1 cellular context compared by ENCODE assay signal in the genomic region with DNA sequence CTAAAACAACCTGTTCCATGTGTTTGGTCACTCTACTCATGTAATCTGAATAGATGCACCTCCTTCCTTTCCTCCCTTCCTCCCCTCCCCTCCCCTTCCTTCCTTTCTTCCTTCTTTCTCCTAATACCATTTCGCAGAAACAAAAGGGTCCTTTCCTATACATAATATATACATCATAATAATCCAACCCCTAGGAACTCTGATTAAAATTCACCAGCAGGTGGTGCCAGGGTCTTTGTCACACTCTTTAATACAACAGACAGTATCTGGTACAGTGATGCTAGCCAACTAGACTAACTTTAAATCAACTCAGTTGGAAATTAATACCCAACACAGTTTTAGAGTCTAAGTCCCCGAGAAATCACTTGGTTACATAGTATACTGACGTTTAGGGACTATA.
A peak's percentile ranks its signal among the peaks of the same experiment; 100 is the strongest.
TF ChIP-seq lines count a peak whose summit lies in the region.

No MANE protein-coding gene starts in this region.

TF ChIP-seq in neural cell, 6 proteins besides CTCF, POLR2A, EP300 and RAD21 (continued from another document):
- TF ChIP-seq, protein P1, sequence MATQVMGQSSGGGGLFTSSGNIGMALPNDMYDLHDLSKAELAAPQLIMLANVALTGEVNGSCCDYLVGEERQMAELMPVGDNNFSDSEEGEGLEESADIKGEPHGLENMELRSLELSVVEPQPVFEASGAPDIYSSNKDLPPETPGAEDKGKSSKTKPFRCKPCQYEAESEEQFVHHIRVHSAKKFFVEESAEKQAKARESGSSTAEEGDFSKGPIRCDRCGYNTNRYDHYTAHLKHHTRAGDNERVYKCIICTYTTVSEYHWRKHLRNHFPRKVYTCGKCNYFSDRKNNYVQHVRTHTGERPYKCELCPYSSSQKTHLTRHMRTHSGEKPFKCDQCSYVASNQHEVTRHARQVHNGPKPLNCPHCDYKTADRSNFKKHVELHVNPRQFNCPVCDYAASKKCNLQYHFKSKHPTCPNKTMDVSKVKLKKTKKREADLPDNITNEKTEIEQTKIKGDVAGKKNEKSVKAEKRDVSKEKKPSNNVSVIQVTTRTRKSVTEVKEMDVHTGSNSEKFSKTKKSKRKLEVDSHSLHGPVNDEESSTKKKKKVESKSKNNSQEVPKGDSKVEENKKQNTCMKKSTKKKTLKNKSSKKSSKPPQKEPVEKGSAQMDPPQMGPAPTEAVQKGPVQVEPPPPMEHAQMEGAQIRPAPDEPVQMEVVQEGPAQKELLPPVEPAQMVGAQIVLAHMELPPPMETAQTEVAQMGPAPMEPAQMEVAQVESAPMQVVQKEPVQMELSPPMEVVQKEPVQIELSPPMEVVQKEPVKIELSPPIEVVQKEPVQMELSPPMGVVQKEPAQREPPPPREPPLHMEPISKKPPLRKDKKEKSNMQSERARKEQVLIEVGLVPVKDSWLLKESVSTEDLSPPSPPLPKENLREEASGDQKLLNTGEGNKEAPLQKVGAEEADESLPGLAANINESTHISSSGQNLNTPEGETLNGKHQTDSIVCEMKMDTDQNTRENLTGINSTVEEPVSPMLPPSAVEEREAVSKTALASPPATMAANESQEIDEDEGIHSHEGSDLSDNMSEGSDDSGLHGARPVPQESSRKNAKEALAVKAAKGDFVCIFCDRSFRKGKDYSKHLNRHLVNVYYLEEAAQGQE (IDR thresholded peaks at IDR 0.05; ENCODE audit: borderline replicate concordance) = no peak
- TF ChIP-seq SMC3 (conservative IDR thresholded peaks at IDR 0.05; ENCODE audit: poor library complexity) (peak; percentile 76), POLR2AphosphoS5 (IDR thresholded peaks at IDR 0.05) (no peak)
TF ChIP-seq in neural cell: peak in this region for 1.
